1 cellular context compared by ENCODE assay signal in the genomic region with DNA sequence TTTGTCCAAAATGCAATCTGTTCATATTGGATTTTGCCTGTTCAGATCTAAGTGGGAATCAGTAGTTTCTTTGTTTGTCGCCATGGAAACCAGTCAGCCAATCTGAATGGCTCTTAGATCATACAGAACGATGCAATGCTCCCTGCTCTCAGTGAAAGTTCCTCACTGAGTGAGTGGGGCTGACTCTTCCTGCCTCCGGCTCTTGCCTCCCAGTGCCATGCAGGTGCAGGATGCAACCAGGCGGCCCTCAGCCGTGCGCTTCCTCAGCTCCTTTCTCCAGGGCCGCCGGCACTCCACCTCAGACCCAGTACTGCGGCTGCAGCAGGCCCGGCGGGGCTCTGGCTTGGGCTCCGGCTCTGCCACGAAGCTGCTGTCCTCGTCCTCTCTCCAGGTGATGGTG.
TF ChIP-seq lines count a peak whose summit lies in the region.

PTPDC1 (plus strand) TSS at position 151 of the 400 bp plus-strand sequence; CDS start at position 218, 67 bp downstream.

TF ChIP-seq in K562, 482 proteins besides CTCF, POLR2A, EP300 and RAD21 (continued from another document):
- TF ChIP-seq, protein P1, sequence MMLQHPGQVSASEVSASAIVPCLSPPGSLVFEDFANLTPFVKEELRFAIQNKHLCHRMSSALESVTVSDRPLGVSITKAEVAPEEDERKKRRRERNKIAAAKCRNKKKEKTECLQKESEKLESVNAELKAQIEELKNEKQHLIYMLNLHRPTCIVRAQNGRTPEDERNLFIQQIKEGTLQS (IDR thresholded peaks at IDR 0.05) = peak; percentile 80
- TF ChIP-seq, protein P1 (CRISPR knock-in tag; conservative IDR thresholded peaks at IDR 0.05) = no peak
- TF ChIP-seq RFX1 (IDR thresholded peaks at IDR 0.05) (peak; percentile 96), HMGN3 (IDR thresholded peaks at IDR 0.05; ENCODE audit: borderline replicate concordance, extremely low read depth, insufficient read length, low read depth, low read length) (peak; percentile 31), NBN (IDR thresholded peaks at IDR 0.05; ENCODE audit: low read depth) (no peak), AFF1 (IDR thresholded peaks at IDR 0.05; ENCODE audit: low read depth in 1 of 2, partially characterized antibody in 2 of 2) (no peak), RBFOX2 (IDR thresholded peaks at IDR 0.05; ENCODE audit: low read depth, low read length) (peak; percentile 87), ATF7 (IDR thresholded peaks at IDR 0.05) (peak; percentile 73), HDAC8 (tag; IDR thresholded peaks at IDR 0.05) (0 out of 2 replicates have a peak, but pooled peaks have one; percentile 61), ZFP36 (IDR thresholded peaks at IDR 0.05; ENCODE audit: low read depth, low read length, partially characterized antibody) (peak; percentile 40), RNF2 (IDR thresholded peaks at IDR 0.05) (no peak), ZNF592 (IDR thresholded peaks at IDR 0.05) (peak; percentile 38; the same call in 1 of the 2 replicates), ZSCAN32 (CRISPR knock-in tag; IDR thresholded peaks at IDR 0.05) (0 out of 2 replicates have a peak, but pooled peaks have one; percentile 34), POLR2G (IDR thresholded peaks at IDR 0.05; ENCODE audit: low read depth, low read length) (peak; percentile 78), CTBP1 (IDR thresholded peaks at IDR 0.05; ENCODE audit: borderline replicate concordance) (peak; percentile 39; the same call in 1 of the 2 replicates), ZBTB33 (CRISPR knock-in tag; IDR thresholded peaks at IDR 0.05) (peak; percentile 80), FOXJ2 (tag; IDR thresholded peaks at IDR 0.05) (peak; percentile 83), JUND (IDR thresholded peaks at IDR 0.05; ENCODE audit: borderline replicate concordance, low read depth, low read length) (peak; percentile 42; the same call in 1 of the 2 replicates), JUND (tag; IDR thresholded peaks at IDR 0.05; ENCODE audit: borderline replicate concordance, low read depth, low read length) (peak; percentile 22; the same call in 1 of the 3 replicates), BMI1 (IDR thresholded peaks at IDR 0.05; ENCODE audit: low read length) (peak; percentile 71; the same call in 1 of the 2 replicates), MCM5 (IDR thresholded peaks at IDR 0.05; ENCODE audit: low read depth) (no peak), CSDE1 (IDR thresholded peaks at IDR 0.05) (peak in 1 of 2 experiments; percentile 66; a peak in 1 of 4 replicates), MTA3 (IDR thresholded peaks at IDR 0.05; ENCODE audit: borderline replicate concordance) (0 out of 2 replicates have a peak, but pooled peaks have one; percentile 53), CC2D1A (IDR thresholded peaks at IDR 0.05) (no peak)
- TF ChIP-seq, protein P2, sequence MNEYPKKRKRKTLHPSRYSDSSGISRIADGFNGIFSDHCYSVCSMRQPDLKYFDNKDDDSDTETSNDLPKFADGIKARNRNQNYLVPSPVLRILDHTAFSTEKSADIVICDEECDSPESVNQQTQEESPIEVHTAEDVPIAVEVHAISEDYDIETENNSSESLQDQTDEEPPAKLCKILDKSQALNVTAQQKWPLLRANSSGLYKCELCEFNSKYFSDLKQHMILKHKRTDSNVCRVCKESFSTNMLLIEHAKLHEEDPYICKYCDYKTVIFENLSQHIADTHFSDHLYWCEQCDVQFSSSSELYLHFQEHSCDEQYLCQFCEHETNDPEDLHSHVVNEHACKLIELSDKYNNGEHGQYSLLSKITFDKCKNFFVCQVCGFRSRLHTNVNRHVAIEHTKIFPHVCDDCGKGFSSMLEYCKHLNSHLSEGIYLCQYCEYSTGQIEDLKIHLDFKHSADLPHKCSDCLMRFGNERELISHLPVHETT (CRISPR knock-in tag; conservative IDR thresholded peaks at IDR 0.05 in 1 of 2, IDR thresholded peaks at IDR 0.05 in 1 of 2) = 0 out of 4 replicates have a peak, but pooled peaks of 1 of the 2 experiments have one; percentile 45
